ENCODE assay signal across 24 cellular contexts in genomic region chr7:136214356-136214755, GRCh38.
DNase-seq lines count a peak whose midpoint lies in the region; ATAC-seq and TF ChIP-seq lines count a peak whose summit lies in the region.
"Had no signal": no experiment of that assay in that cellular context is flagged by ENCODE, and none has a peak within 500 bp of the region (broad histone marks: within the 10 kb centered on the region; RNA-seq: fewer than 3 reads in every experiment).

No MANE protein-coding gene starts in this region.

- H3K4me3 Mint-ChIP-seq in mesothelial cell of epicardium: no peak overlapping the region
- H3K4me3 Mint-ChIP-seq: activated CD8-positive, alpha-beta T cell treated with anti-CD3 and anti-CD28 coated beads for 36 hours; activated naive CD8-positive, alpha-beta T cell treated with anti-CD3 and anti-CD28 coated beads, Interleukin-2, amount 10 ng/mL, durations not matched to agents 7 days and 5 days; CD8-positive, alpha-beta memory T cell; memory B cell; T-helper 1 cell treated with Interleukin-12 subunit alpha and Interleukin-12 subunit beta and Interleukin-4 antibody, amounts not matched to agents 30 μg/mL and 1 μg/mL, for 36 hours had no signal

- H2AFZ ChIP-seq in HCT116 (ENCODE audit: low read depth, low read length, poor library complexity, severe bottlenecking) (no peak overlapping the region), hepatocyte (no peak overlapping the region)

- no peaks in the 10 kb centered on the region for H3K9me2 ChIP-seq in HCT116 (ENCODE audit: insufficient read depth)
- H3K9me2 ChIP-seq in hepatocyte (replicated peaks; ENCODE audit: insufficient read depth): no peaks in the 10 kb centered on the region

- no peak overlapping the region for H3K27ac ChIP-seq in AG04450 (ENCODE audit: low read depth, low read length)
- H3K27ac ChIP-seq in HCT116 (ENCODE audit: low read depth, low read length): no peak overlapping the region
- H3K27ac ChIP-seq in hepatocyte: no peak overlapping the region
- H3K27ac ChIP-seq in spleen: no peak overlapping the region
- H3K27ac ChIP-seq: A549, epithelial cell of prostate had no signal

- no peaks in the 10 kb centered on the region for H3K79me2 ChIP-seq in HCT116 (ENCODE audit: insufficient read depth, low read length)
- H3K79me2 ChIP-seq in hepatocyte: no peaks in the 10 kb centered on the region

- DNase-seq in AG04450 (ENCODE audit: low read depth, low spot score): no peak
- peak; percentile 0 for DNase-seq in HCT116 (ENCODE audit: low read depth, low spot score)
- peak; percentile 6 for DNase-seq in adipocyte (ENCODE audit: low read depth)
- no peak for DNase-seq in mesothelial cell of epicardium (ENCODE audit: low spot score in 2 of 2, unreplicated experiment in 2 of 2)
- DNase-seq in hepatocyte (ENCODE audit: low spot score): no peak
- DNase-seq in spleen: no peak
- DNase-seq: activated CD4-positive, alpha-beta T cell treated with anti-CD3 and anti-CD28 coated beads for 1 hour; activated CD8-positive, alpha-beta T cell treated with anti-CD3 and anti-CD28 coated beads for 36 hours; activated naive CD8-positive, alpha-beta T cell treated with anti-CD3 and anti-CD28 coated beads, Interleukin-2, amount 10 ng/mL, durations not matched to agents 7 days and 5 days; CD8-positive, alpha-beta memory T cell; KG1; NCI-H1436; NCI-H2107; NCI-H748 treated with DMSO at 0.1 percent for 48 hours; RPMI8226; stimulated activated naive CD4-positive, alpha-beta T cell treated with Interleukin-2 at 50 U/mL for 16 hours had no signal

- BruUV-seq in HCT116 (replicated peaks; lab: Mats Ljungman, UMichigan): no TSS peak

- TF ChIP-seq RAD21 in HCT116 (IDR thresholded peaks at IDR 0.05; ENCODE audit: low read depth): no peak

- WGBS in hepatocyte (ENCODE audit: low lambda C conversion rate, missing lambda C conversion rate): 75% methylated on average over 1 of the region's 1 CpG
- 46 to 73% (median 61%) methylated on average over 1 of the region's 1 CpG for WGBS in spleen, 5 donors

- no peaks in the 10 kb centered on the region for H3K4me1 ChIP-seq in HCT116 (ENCODE audit: control insufficient read depth in 1 of 2, insufficient read depth in 2 of 2, low read length in 2 of 2)
- no peaks in the 10 kb centered on the region for H3K4me1 ChIP-seq in adipocyte (ENCODE audit: control insufficient read depth, insufficient read depth, low read length)
- H3K4me1 ChIP-seq in hepatocyte (ENCODE audit: insufficient read depth): no peaks in the 10 kb centered on the region
- H3K4me1 ChIP-seq in spleen: no peaks in the 10 kb centered on the region
- H3K4me1 ChIP-seq: A549, HAP-1 had no signal

- TF ChIP-seq CTCF in AG04450 (IDR thresholded peaks at IDR 0.05; ENCODE audit: low read depth, low read length) (peak; percentile 30; the same call in 1 of the 2 replicates), HCT116 (IDR thresholded peaks at IDR 0.05 in 2 of 3, conservative IDR thresholded peaks at IDR 0.05 in 1 of 3; ENCODE audit: borderline replicate concordance in 1 of 3, insufficient read depth in 1 of 3, low read depth in 2 of 3, low read length in 2 of 3) (peak in 2 of 3 experiments; percentile 17 to 39; a peak in 3 of 6 replicates), mesothelial cell of epicardium (IDR thresholded peaks at IDR 0.05; ENCODE audit: unreplicated experiment) (peak; percentile 51), hepatocyte (IDR thresholded peaks at IDR 0.05; ENCODE audit: poor library complexity) (no peak), spleen (IDR thresholded peaks at IDR 0.05 in 8 of 11, conservative IDR thresholded peaks at IDR 0.05 in 3 of 11) (no peak)

- H3K9me3 ChIP-seq in AG04450 (ENCODE audit: control insufficient read depth, insufficient read depth, low read length): no peaks in the 10 kb centered on the region
- H3K9me3 ChIP-seq in HCT116 (ENCODE audit: control insufficient read depth in 1 of 2, insufficient read depth in 1 of 2, low read depth in 1 of 2, low read length in 2 of 2): no peaks in the 10 kb centered on the region
- H3K9me3 ChIP-seq in adipocyte (ENCODE audit: control insufficient read depth, low read length): no peaks in the 10 kb centered on the region
- H3K9me3 ChIP-seq in hepatocyte (ENCODE audit: low read depth): no peaks in the 10 kb centered on the region
- peaks cover 0 to 24% (median 5%) of the 10 kb centered on the region in 8 donors for H3K9me3 ChIP-seq in spleen
- H3K9me3 ChIP-seq: A549, HAP-1 had no signal

- H3K36me3 ChIP-seq in HCT116 (ENCODE audit: control insufficient read depth in 1 of 2, insufficient read depth in 2 of 2, low read length in 2 of 2) (no peaks in the 10 kb centered on the region), adipocyte (ENCODE audit: control insufficient read depth, insufficient read depth, low read length, severe bottlenecking) (no peaks in the 10 kb centered on the region), hepatocyte (replicated peaks; ENCODE audit: insufficient read depth, low read depth) (no peaks in the 10 kb centered on the region), spleen (peaks cover 0 to 6% (median 0%) of the 10 kb centered on the region in 6 donors)
- H3K36me3 ChIP-seq: HAP-1 had no signal

- POLR2A ChIA-PET in AG04450 (lab: Yijun Ruan, JAX): no interaction called here
- POLR2A ChIA-PET in HCT116 (lab: Charles Lee): no interaction called here

- H3K27ac Mint-ChIP-seq in mesothelial cell of epicardium: no peak overlapping the region
- H3K27ac Mint-ChIP-seq: activated CD8-positive, alpha-beta T cell treated with anti-CD3 and anti-CD28 coated beads for 36 hours; activated naive CD8-positive, alpha-beta T cell treated with anti-CD3 and anti-CD28 coated beads, Interleukin-2, amount 10 ng/mL, durations not matched to agents 7 days and 5 days; CD8-positive, alpha-beta memory T cell; memory B cell; T-helper 1 cell treated with Interleukin-12 subunit alpha and Interleukin-12 subunit beta and Interleukin-4 antibody, amounts not matched to agents 30 μg/mL and 1 μg/mL, for 36 hours had no signal

- H3K9ac ChIP-seq in HCT116 (ENCODE audit: low read length) (no peak overlapping the region), adipocyte (ENCODE audit: low read length) (no peak overlapping the region)

- TF ChIP-seq POLR2A in HCT116 (IDR thresholded peaks at IDR 0.05; ENCODE audit: borderline replicate concordance, extremely low read depth, insufficient read depth, insufficient read length) (no peak), spleen (IDR thresholded peaks at IDR 0.05) (no peak)

- H3K27me3 ChIP-seq in AG04450 (ENCODE audit: control insufficient read depth, insufficient read depth, low read length) (no peaks in the 10 kb centered on the region), HCT116 (ENCODE audit: insufficient read depth, low read length) (0 out of 2 replicates have a peak, but pooled peaks cover 5% of the 10 kb centered on the region), adipocyte (replicated peaks; ENCODE audit: control insufficient read depth, insufficient read depth, low read length) (no peaks in the 10 kb centered on the region), hepatocyte (no peaks in the 10 kb centered on the region), spleen (replicated peaks in 1 of 7) (no peaks in the 10 kb centered on the region)

- ATAC-seq in HCT116 (no peak), GM19397 (IDR thresholded peaks at IDR 0.05; ENCODE audit: unreplicated experiment) (no peak), HG03432 (IDR thresholded peaks at IDR 0.05; ENCODE audit: unreplicated experiment) (no peak)
- ATAC-seq: A549; activated CD8-positive, alpha-beta T cell treated with anti-CD3 and anti-CD28 coated beads for 36 hours; sciatic nerve had no signal

- intact Hi-C loops in HCT116 (cut with micrococcal nuclease) (no loop called here), spleen (cut with DNase I; ENCODE audit: low total_unique reads) (no loop called here)

- RAD21 ChIA-PET in HCT116 (lab: Charles Lee; ENCODE audit: low non-redundant PET in 1 of 2, low total read pairs in 2 of 2, uncharacterized antibody in 2 of 2, unreplicated experiment in 2 of 2): no interaction called here

- no peaks in the 10 kb centered on the region for H3K27me3 Mint-ChIP-seq in mesothelial cell of epicardium (ENCODE audit: low read depth)
- H3K27me3 Mint-ChIP-seq: activated CD8-positive, alpha-beta T cell treated with anti-CD3 and anti-CD28 coated beads for 36 hours; activated naive CD8-positive, alpha-beta T cell treated with anti-CD3 and anti-CD28 coated beads, Interleukin-2, amount 10 ng/mL, durations not matched to agents 7 days and 5 days; CD8-positive, alpha-beta memory T cell; memory B cell had no signal

- peaks cover 11% of the 10 kb centered on the region for H3K4me1 Mint-ChIP-seq in mesothelial cell of epicardium
- H3K4me1 Mint-ChIP-seq: activated naive CD8-positive, alpha-beta T cell treated with anti-CD3 and anti-CD28 coated beads, Interleukin-2, amount 10 ng/mL, durations not matched to agents 7 days and 5 days; CD8-positive, alpha-beta memory T cell; memory B cell had no signal

- no peaks in the 10 kb centered on the region for H4K20me1 ChIP-seq in HCT116 (ENCODE audit: insufficient read depth)
- H4K20me1 ChIP-seq in hepatocyte (ENCODE audit: insufficient read depth, poor library complexity, severe bottlenecking): no peaks in the 10 kb centered on the region

- CTCF ChIA-PET in AG04450 (lab: Charles Lee): no interaction called here
- CTCF ChIA-PET in HCT116 (lab: Charles Lee): no interaction called here

- H3K4me2 ChIP-seq in HCT116 (ENCODE audit: low read length): no peak overlapping the region
- no peak overlapping the region for H3K4me2 ChIP-seq in hepatocyte
- H3K4me2 ChIP-seq: A549 had no signal

- H3K4me3 ChIP-seq in AG04450 (ENCODE audit: low read depth, low read length): no peak overlapping the region
- no peak overlapping the region for H3K4me3 ChIP-seq in HCT116 (replicated peaks in 1 of 2; ENCODE audit: low read depth in 1 of 2, low read length in 2 of 2)
- H3K4me3 ChIP-seq in adipocyte (ENCODE audit: low read length): no peak overlapping the region
- H3K4me3 ChIP-seq in hepatocyte: no peak overlapping the region
- H3K4me3 ChIP-seq in spleen: no peak overlapping the region
- H3K4me3 ChIP-seq: A549, HAP-1 had no signal

- peaks cover 2% of the 10 kb centered on the region for H3K36me3 Mint-ChIP-seq in mesothelial cell of epicardium
- H3K36me3 Mint-ChIP-seq: activated naive CD8-positive, alpha-beta T cell treated with anti-CD3 and anti-CD28 coated beads, Interleukin-2, amount 10 ng/mL, durations not matched to agents 7 days and 5 days had no signal

- H3K9me3 Mint-ChIP-seq in mesothelial cell of epicardium: peaks cover 7% of the 10 kb centered on the region
- H3K9me3 Mint-ChIP-seq: T-helper 1 cell treated with Interleukin-12 subunit alpha and Interleukin-12 subunit beta and Interleukin-4 antibody, amounts not matched to agents 30 μg/mL and 1 μg/mL, for 36 hours had no signal

TF ChIP-seq in HCT116, 20 proteins besides CTCF, POLR2A, EP300 and RAD21:
- TF ChIP-seq ZNF274 (IDR thresholded peaks at IDR 0.05; ENCODE audit: low read depth, low read length): no peak
- no peak for TF ChIP-seq SRF (IDR thresholded peaks at IDR 0.05; ENCODE audit: low read depth)
- TF ChIP-seq ZFX (IDR thresholded peaks at IDR 0.05): no peak

Comparison
In these comparisons a context has a peak if more than half of its experiments do, and no peak if none do; other contexts are left out.
1. DNase-seq: peak in HCT116 (single experiment) and adipocyte (single experiment); none in AG04450 (single experiment), mesothelial cell of epicardium (0 of 2), hepatocyte (single experiment) and spleen (single experiment).
2. CTCF ChIP-seq: peak in AG04450 (single experiment), HCT116 (2 of 3) and mesothelial cell of epicardium (single experiment); none in hepatocyte (single experiment) and spleen (0 of 11).